Comparison of ENCODE assay signal across 20 cellular contexts in the genomic region with DNA sequence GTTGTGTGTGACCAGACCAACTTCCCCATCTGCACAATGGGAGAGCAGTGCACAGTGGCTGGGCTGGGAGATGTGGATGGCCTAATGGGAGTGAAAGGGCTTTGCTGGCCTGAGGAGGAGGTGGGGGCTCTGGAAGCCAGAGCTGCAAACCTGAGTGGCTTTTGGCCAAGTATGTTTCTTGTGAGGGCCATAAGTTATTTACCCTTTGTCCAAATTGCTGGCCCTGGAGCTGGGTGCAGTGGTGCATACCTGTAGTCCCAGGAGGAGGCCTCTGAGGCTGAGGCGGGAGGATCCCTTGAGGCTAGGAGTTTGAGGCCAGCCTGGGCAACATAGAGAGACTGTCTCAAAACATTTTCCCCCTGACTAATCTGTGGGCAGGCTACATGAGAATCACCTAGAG.
DNase-seq lines count a peak whose midpoint lies in the region; ATAC-seq and TF ChIP-seq lines count a peak whose summit lies in the region.
"Had no signal": no experiment of that assay in that cellular context is flagged by ENCODE, and none has a peak within 500 bp of the region (broad histone marks: within the 10 kb centered on the region; RNA-seq: fewer than 3 reads in every experiment).

No MANE protein-coding gene starts in this region.

- H3K9me3 ChIP-seq in esophagus muscularis mucosa: peaks cover 0 to 13% (median 5%) of the 10 kb centered on the region in 4 donors

- H3K27me3 Mint-ChIP-seq in activated CD4-positive, alpha-beta memory T cell treated with anti-CD3 and anti-CD28 coated beads, Interleukin-2, amount 10 ng/mL, durations not matched to agents 7 days and 5 days: no peaks in the 10 kb centered on the region
- peaks cover 6% of the 10 kb centered on the region for H3K27me3 Mint-ChIP-seq in activated CD4-positive, alpha-beta memory T cell treated with anti-CD3 and anti-CD28 coated beads for 36 hours
- peaks cover 2% of the 10 kb centered on the region for H3K27me3 Mint-ChIP-seq in progenitor cell of endocrine pancreas

- TF ChIP-seq POLR2A in esophagus muscularis mucosa (IDR thresholded peaks at IDR 0.05; ENCODE audit: low read depth): no peak

- H3K4me1 ChIP-seq in esophagus muscularis mucosa: no peaks in the 10 kb centered on the region

- no peak for ATAC-seq in HG02798 (IDR thresholded peaks at IDR 0.05; ENCODE audit: poor library complexity, unreplicated experiment)
- no peak for ATAC-seq in GM21381 (IDR thresholded peaks at IDR 0.05; ENCODE audit: unreplicated experiment)
- ATAC-seq: HCT116 had no signal

- intact Hi-C loops in activated CD4-positive, alpha-beta memory T cell treated with anti-CD3 and anti-CD28 coated beads for 36 hours (cut with micrococcal nuclease): no loop called here
- intact Hi-C loops in esophagus muscularis mucosa (cut with DNase I): no loop called here

- no peaks in the 10 kb centered on the region for H3K4me1 Mint-ChIP-seq in activated CD4-positive, alpha-beta memory T cell treated with anti-CD3 and anti-CD28 coated beads, Interleukin-2, amount 10 ng/mL, durations not matched to agents 7 days and 5 days
- no peaks in the 10 kb centered on the region for H3K4me1 Mint-ChIP-seq in activated CD4-positive, alpha-beta memory T cell treated with anti-CD3 and anti-CD28 coated beads for 36 hours (ENCODE audit: low read depth)
- no peaks in the 10 kb centered on the region for H3K4me1 Mint-ChIP-seq in progenitor cell of endocrine pancreas (ENCODE audit: low read depth)
- H3K4me1 Mint-ChIP-seq: CD4-positive, alpha-beta memory T cell; H9 had no signal

- no peak for TF ChIP-seq CTCF in esophagus muscularis mucosa (IDR thresholded peaks at IDR 0.05)
- TF ChIP-seq CTCF in progenitor cell of endocrine pancreas (IDR thresholded peaks at IDR 0.05; ENCODE audit: unreplicated experiment): no peak

- H3K36me3 Mint-ChIP-seq in activated CD4-positive, alpha-beta memory T cell treated with anti-CD3 and anti-CD28 coated beads, Interleukin-2, amount 10 ng/mL, durations not matched to agents 7 days and 5 days (ENCODE audit: low read depth): no peaks in the 10 kb centered on the region
- H3K36me3 Mint-ChIP-seq in activated CD4-positive, alpha-beta memory T cell treated with anti-CD3 and anti-CD28 coated beads for 36 hours: no peaks in the 10 kb centered on the region
- H3K36me3 Mint-ChIP-seq in progenitor cell of endocrine pancreas (ENCODE audit: insufficient read depth): no peaks in the 10 kb centered on the region
- H3K36me3 Mint-ChIP-seq: CD4-positive, alpha-beta memory T cell had no signal

- H3K9me3 Mint-ChIP-seq in activated CD4-positive, alpha-beta memory T cell treated with anti-CD3 and anti-CD28 coated beads, Interleukin-2, amount 10 ng/mL, durations not matched to agents 7 days and 5 days: no peaks in the 10 kb centered on the region
- peaks cover 12% of the 10 kb centered on the region for H3K9me3 Mint-ChIP-seq in activated CD4-positive, alpha-beta memory T cell treated with anti-CD3 and anti-CD28 coated beads for 36 hours
- H3K9me3 Mint-ChIP-seq in progenitor cell of endocrine pancreas (ENCODE audit: low read depth): peaks cover 9% of the 10 kb centered on the region
- H3K9me3 Mint-ChIP-seq: HFFc6 had no signal

- H3K27me3 ChIP-seq in H7 (ENCODE audit: control insufficient read depth, insufficient read depth, low read length) (no peaks in the 10 kb centered on the region), esophagus muscularis mucosa (peaks cover 0 to 27% (median 0%) of the 10 kb centered on the region in 4 donors)

- H3K27ac Mint-ChIP-seq in activated CD4-positive, alpha-beta memory T cell treated with anti-CD3 and anti-CD28 coated beads, Interleukin-2, amount 10 ng/mL, durations not matched to agents 7 days and 5 days: no peak overlapping the region
- H3K27ac Mint-ChIP-seq in activated CD4-positive, alpha-beta memory T cell treated with anti-CD3 and anti-CD28 coated beads for 36 hours: no peak overlapping the region
- H3K27ac Mint-ChIP-seq in progenitor cell of endocrine pancreas: peak overlapping the region; percentile 33
- H3K27ac Mint-ChIP-seq: H9, HFFc6 had no signal

- H3K4me3 ChIP-seq in H7 (ENCODE audit: insufficient read depth, low read depth, low read length) (no peak overlapping the region), esophagus muscularis mucosa (no peak overlapping the region)
- H3K4me3 ChIP-seq: GM23248 had no signal

- peak; percentile 11 for DNase-seq in activated CD4-positive, alpha-beta memory T cell treated with anti-CD3 and anti-CD28 coated beads, Interleukin-2, amount 10 ng/mL, durations not matched to agents 7 days and 5 days
- no peak for DNase-seq in activated CD4-positive, alpha-beta memory T cell treated with anti-CD3 and anti-CD28 coated beads for 36 hours
- peak; percentile 9 for DNase-seq in H7
- DNase-seq in esophagus muscularis mucosa (ENCODE audit: extremely low spot score): peak; percentile 84
- DNase-seq in progenitor cell of endocrine pancreas (ENCODE audit: low spot score, unreplicated experiment): no peak
- DNase-seq in ureter (ENCODE audit: low spot score): no peak
- DNase-seq: AML-193; C1 segment of cervical spinal cord; Calu3; CD4-positive, alpha-beta memory T cell; COR-L47; DMS53; DMS79 treated with DMSO at 0.1 percent for 48 hours; GM23248; H9; HFFc6 had no signal

- no peak for TF ChIP-seq EP300 in esophagus muscularis mucosa (IDR thresholded peaks at IDR 0.05)

- POLR2A ChIA-PET in activated CD4-positive, alpha-beta memory T cell treated with anti-CD3 and anti-CD28 coated beads, Interleukin-2, amount 10 ng/mL, durations not matched to agents 7 days and 5 days (lab: Charles Lee): no interaction called here
- POLR2A ChIA-PET in activated CD4-positive, alpha-beta memory T cell treated with anti-CD3 and anti-CD28 coated beads for 36 hours (lab: Charles Lee): no interaction called here

- H3K4me3 Mint-ChIP-seq in activated CD4-positive, alpha-beta memory T cell treated with anti-CD3 and anti-CD28 coated beads, Interleukin-2, amount 10 ng/mL, durations not matched to agents 7 days and 5 days: no peak overlapping the region
- H3K4me3 Mint-ChIP-seq in activated CD4-positive, alpha-beta memory T cell treated with anti-CD3 and anti-CD28 coated beads for 36 hours: no peak overlapping the region
- H3K4me3 Mint-ChIP-seq in progenitor cell of endocrine pancreas (ENCODE audit: low read depth): no peak overlapping the region
- H3K4me3 Mint-ChIP-seq: CD4-positive, alpha-beta memory T cell; H9; HFFc6 had no signal

- CTCF ChIA-PET in activated CD4-positive, alpha-beta memory T cell treated with anti-CD3 and anti-CD28 coated beads, Interleukin-2, amount 10 ng/mL, durations not matched to agents 7 days and 5 days (lab: Charles Lee): no interaction called here
- CTCF ChIA-PET in activated CD4-positive, alpha-beta memory T cell treated with anti-CD3 and anti-CD28 coated beads for 36 hours (lab: Charles Lee): no interaction called here

- H3K27ac ChIP-seq in esophagus muscularis mucosa (replicated peaks in 1 of 4): no peak overlapping the region
- H3K27ac ChIP-seq: 22Rv1, GM23248 had no signal

- 100% methylated on average over 1 of the region's 1 CpG for WGBS in esophagus muscularis mucosa

- H3K36me3 ChIP-seq in H7 (replicated peaks; ENCODE audit: control insufficient read depth, insufficient read depth, low read length): no peaks in the 10 kb centered on the region
- H3K36me3 ChIP-seq in esophagus muscularis mucosa: no peaks in the 10 kb centered on the region

Comparison
In these comparisons a context has a peak if more than half of its experiments do, and no peak if none do; other contexts are left out.
1. DNase-seq: peak in activated CD4-positive, alpha-beta memory T cell treated with anti-CD3 and anti-CD28 coated beads, Interleukin-2, amount 10 ng/mL, durations not matched to agents 7 days and 5 days (single experiment), H7 (single experiment) and esophagus muscularis mucosa (single experiment); none in activated CD4-positive, alpha-beta memory T cell treated with anti-CD3 and anti-CD28 coated beads for 36 hours (single experiment), progenitor cell of endocrine pancreas (single experiment) and ureter (single experiment).